In genomic region chr2:187302146-187302545, GRCh38 we compare ENCODE assay signal across 21 cellular contexts.
DNase-seq lines count a peak whose midpoint lies in the region; FAIRE-seq and TF ChIP-seq lines count a peak whose summit lies in the region.
"Had no signal": no experiment of that assay in that cellular context is flagged by ENCODE, and none has a peak within 500 bp of the region (broad histone marks: within the 10 kb centered on the region; RNA-seq: fewer than 3 reads in every experiment).

No MANE protein-coding gene starts in this region.

- H3K4me3 ChIP-seq in astrocyte (ENCODE audit: insufficient read depth, low read depth, low read length) = no peak overlapping the region
- peak overlapping the region; percentile 4 for H3K4me3 ChIP-seq in fibroblast of pulmonary artery (replicated peaks; ENCODE audit: low read depth, low read length)
- H3K4me3 ChIP-seq in parathyroid adenoma (ENCODE audit: low read depth, low read length) = no peak overlapping the region
- H3K4me3 ChIP-seq: BLaER1, esophagus muscularis mucosa, ovary, thoracic aorta had no signal

- TF ChIP-seq CTCF in astrocyte (IDR thresholded peaks at IDR 0.05; ENCODE audit: insufficient read depth, low read depth, low read length) (no peak), fibroblast of pulmonary artery (IDR thresholded peaks at IDR 0.05; ENCODE audit: low read length, missing control alignments) (no peak), parathyroid adenoma (IDR thresholded peaks at IDR 0.05) (no peak)

- H3K9ac ChIP-seq in astrocyte (ENCODE audit: low read length) = no peak overlapping the region
- H3K9ac ChIP-seq in parathyroid adenoma = no peak overlapping the region
- H3K9ac ChIP-seq: BLaER1 had no signal

- H3K9me3 ChIP-seq in astrocyte (ENCODE audit: insufficient read depth, low read depth, low read length) (no peaks in the 10 kb centered on the region), parathyroid adenoma (ENCODE audit: control insufficient read depth, low read length) (no peaks in the 10 kb centered on the region)
- H3K9me3 ChIP-seq: BLaER1, esophagus muscularis mucosa, ovary, thoracic aorta had no signal

- no peak overlapping the region for H3K4me3 Mint-ChIP-seq in astrocyte (ENCODE audit: unreplicated experiment)
- H3K4me3 Mint-ChIP-seq: activated CD4-positive, alpha-beta memory T cell treated with anti-CD3 and anti-CD28 coated beads for 36 hours; activated naive CD4-positive, alpha-beta T cell treated with anti-CD3 and anti-CD28 coated beads, Interleukin-2, amount 50 U/mL, for 24 hours; brain had no signal

- H3K27me3 Mint-ChIP-seq in astrocyte (ENCODE audit: low read depth, unreplicated experiment) = no peaks in the 10 kb centered on the region
- H3K27me3 Mint-ChIP-seq: activated CD4-positive, alpha-beta memory T cell treated with anti-CD3 and anti-CD28 coated beads for 36 hours; activated naive CD4-positive, alpha-beta T cell treated with anti-CD3 and anti-CD28 coated beads, Interleukin-2, amount 50 U/mL, for 24 hours; brain had no signal

- H3K27ac Mint-ChIP-seq in astrocyte (ENCODE audit: unreplicated experiment) = no peak overlapping the region
- H3K27ac Mint-ChIP-seq: activated CD4-positive, alpha-beta memory T cell treated with anti-CD3 and anti-CD28 coated beads for 36 hours; activated naive CD4-positive, alpha-beta T cell treated with anti-CD3 and anti-CD28 coated beads, Interleukin-2, amount 50 U/mL, for 24 hours had no signal

- FAIRE-seq in H54 (lab: Jason Lieb, UNC) = peak; percentile 65
- FAIRE-seq in astrocyte (lab: Jason Lieb, UNC) = no peak
- FAIRE-seq: H1 had no signal

- H3K36me3 Mint-ChIP-seq in astrocyte (ENCODE audit: low read depth, unreplicated experiment) = no peaks in the 10 kb centered on the region
- H3K36me3 Mint-ChIP-seq: activated CD4-positive, alpha-beta memory T cell treated with anti-CD3 and anti-CD28 coated beads for 36 hours; activated naive CD4-positive, alpha-beta T cell treated with anti-CD3 and anti-CD28 coated beads, Interleukin-2, amount 50 U/mL, for 24 hours; brain had no signal

- H3K36me3 ChIP-seq in astrocyte (ENCODE audit: insufficient read depth, low read length) = no peaks in the 10 kb centered on the region
- H3K36me3 ChIP-seq in parathyroid adenoma (ENCODE audit: control insufficient read depth, insufficient read depth, low read length) = no peaks in the 10 kb centered on the region
- H3K36me3 ChIP-seq: BLaER1, esophagus muscularis mucosa, ovary, spleen, thoracic aorta had no signal

- H3K27me3 ChIP-seq in astrocyte (ENCODE audit: insufficient read depth, low read length) = no peaks in the 10 kb centered on the region
- H3K27me3 ChIP-seq in parathyroid adenoma (ENCODE audit: control insufficient read depth, insufficient read depth, low read length) = no peaks in the 10 kb centered on the region
- H3K27me3 ChIP-seq: BLaER1, dorsolateral prefrontal cortex, esophagus muscularis mucosa, ovary, spleen had no signal

- no peak for TF ChIP-seq POLR2A in H54 (IDR thresholded peaks at IDR 0.05; ENCODE audit: low read depth, low read length)

- H2AFZ ChIP-seq in astrocyte (ENCODE audit: low read depth, low read length) (no peak overlapping the region), parathyroid adenoma (no peak overlapping the region)

- peak overlapping the region; percentile 29 for H3K4me2 ChIP-seq in astrocyte (ENCODE audit: low read length)
- H3K4me2 ChIP-seq in parathyroid adenoma (ENCODE audit: low read length) = peak overlapping the region; percentile 28
- H3K4me2 ChIP-seq: BLaER1 had no signal

- no peaks in the 10 kb centered on the region for H3K79me2 ChIP-seq in astrocyte (ENCODE audit: insufficient read depth, low read length)
- no peaks in the 10 kb centered on the region for H3K79me2 ChIP-seq in parathyroid adenoma

- H3K27ac ChIP-seq in astrocyte (ENCODE audit: low read depth, low read length) = no peak overlapping the region
- no peak overlapping the region for H3K27ac ChIP-seq in parathyroid adenoma
- H3K27ac ChIP-seq: BLaER1, dorsolateral prefrontal cortex, esophagus muscularis mucosa, ovary, thoracic aorta had no signal

- peaks cover 16% of the 10 kb centered on the region for H3K4me1 Mint-ChIP-seq in astrocyte (ENCODE audit: low read depth, unreplicated experiment)
- H3K4me1 Mint-ChIP-seq: activated naive CD4-positive, alpha-beta T cell treated with anti-CD3 and anti-CD28 coated beads, Interleukin-2, amount 50 U/mL, for 24 hours had no signal

- H3K4me1 ChIP-seq in astrocyte (ENCODE audit: insufficient read depth, low read length) = no peaks in the 10 kb centered on the region
- no peaks in the 10 kb centered on the region for H3K4me1 ChIP-seq in parathyroid adenoma
- H3K4me1 ChIP-seq: BLaER1 had no signal

- DNase-seq in H54 (ENCODE audit: insufficient read length, low spot score) (no peak), astrocyte (ENCODE audit: low read depth) (peak; percentile 10), fibroblast of pulmonary artery (ENCODE audit: low read depth) (peak; percentile 48), RKO (ENCODE audit: low spot score) (no peak), NCI-H1694 (lab: John Stamatoyannopoulos, UW) (no peak)
- no peak for DNase-seq in activated CD4-positive, alpha-beta T cell treated with anti-CD3 and anti-CD28 coated beads for 48 hours
- DNase-seq: activated CD4-positive, alpha-beta memory T cell treated with anti-CD3 and anti-CD28 coated beads for 36 hours; activated T-cell treated with anti-CD3 and anti-CD28 coated beads, Interleukin-2, amount 50 U/mL, for 48 hours; DMS153; dorsolateral prefrontal cortex; KG1; NCI-H774; ovary; spleen had no signal

- H4K20me1 ChIP-seq in astrocyte (ENCODE audit: insufficient read depth, low read length) = no peaks in the 10 kb centered on the region
- H4K20me1 ChIP-seq: BLaER1 had no signal

- no peaks in the 10 kb centered on the region for H3K9me3 Mint-ChIP-seq in astrocyte (ENCODE audit: unreplicated experiment)
- H3K9me3 Mint-ChIP-seq: activated CD4-positive, alpha-beta memory T cell treated with anti-CD3 and anti-CD28 coated beads for 36 hours; activated naive CD4-positive, alpha-beta T cell treated with anti-CD3 and anti-CD28 coated beads, Interleukin-2, amount 50 U/mL, for 24 hours had no signal

Comparison
In these comparisons a context has a peak if more than half of its experiments do, and no peak if none do; other contexts are left out.
1. DNase-seq: peak in astrocyte (single experiment) and fibroblast of pulmonary artery (single experiment); none in H54 (single experiment), RKO (single experiment), activated CD4-positive, alpha-beta T cell treated with anti-CD3 and anti-CD28 coated beads for 48 hours (single experiment) and NCI-H1694 (single experiment).